ENCODE assay signal across 1 cellular context in the genomic region with DNA sequence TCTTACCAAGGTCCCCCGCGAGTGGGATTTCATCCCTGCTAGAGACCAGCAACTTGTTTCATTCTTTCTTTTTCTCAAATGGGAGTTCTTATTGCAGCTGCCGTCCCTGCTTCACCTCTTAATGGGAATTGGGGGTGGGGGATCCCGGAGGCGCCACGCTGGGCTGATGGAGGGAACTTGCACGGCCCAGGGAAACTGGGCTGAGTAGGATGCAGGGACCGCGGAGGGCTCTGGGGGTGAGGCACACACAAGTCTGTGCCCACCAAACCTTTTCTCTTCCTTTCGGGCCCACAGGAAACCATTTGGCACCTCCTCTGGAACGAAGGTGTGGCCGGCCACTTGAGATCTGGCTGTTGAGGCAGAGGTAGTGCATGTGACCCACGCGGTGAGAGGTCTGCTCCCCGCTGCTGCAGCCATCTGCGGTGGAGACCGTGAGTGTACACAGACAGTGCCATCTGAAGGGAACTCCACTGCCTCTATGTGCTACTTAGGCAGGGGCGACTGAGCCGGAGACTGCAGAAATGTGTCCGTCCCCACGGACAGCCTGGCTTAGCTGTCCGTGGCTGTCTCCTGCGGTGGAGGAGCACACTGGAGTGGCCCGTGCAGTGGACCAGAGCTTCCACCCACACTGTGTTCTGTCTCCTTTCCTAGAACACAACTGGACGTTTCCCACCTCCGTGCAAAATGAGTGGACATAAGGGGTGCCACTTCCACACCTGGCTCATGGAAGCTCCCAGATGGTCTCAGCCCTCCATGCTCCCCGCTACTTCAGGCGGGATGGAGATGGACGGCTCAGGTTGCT.
TF ChIP-seq lines count a peak whose summit lies in the region.

No MANE protein-coding gene starts in this region.

TF ChIP-seq in H1, 55 proteins besides CTCF, POLR2A, EP300 and RAD21:
- TF ChIP-seq TEAD4 (IDR thresholded peaks at IDR 0.05; ENCODE audit: low read depth, low read length): no peak
- TF ChIP-seq HDAC6 (IDR thresholded peaks at IDR 0.05; ENCODE audit: low read depth, low read length): no peak
- no peak for TF ChIP-seq GTF2F1 (IDR thresholded peaks at IDR 0.05; ENCODE audit: borderline replicate concordance, low read depth, low read length)
- no peak for TF ChIP-seq EZH2 (IDR thresholded peaks at IDR 0.05; ENCODE audit: low read depth, low read length, severe bottlenecking)
- no peak for TF ChIP-seq SP1 (IDR thresholded peaks at IDR 0.05; ENCODE audit: low read depth, low read length)
- TF ChIP-seq, protein P1, sequence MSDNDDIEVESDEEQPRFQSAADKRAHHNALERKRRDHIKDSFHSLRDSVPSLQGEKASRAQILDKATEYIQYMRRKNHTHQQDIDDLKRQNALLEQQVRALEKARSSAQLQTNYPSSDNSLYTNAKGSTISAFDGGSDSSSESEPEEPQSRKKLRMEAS (IDR thresholded peaks at IDR 0.05): no peak
- TF ChIP-seq RFX5 (IDR thresholded peaks at IDR 0.05; ENCODE audit: borderline replicate concordance, low read depth, low read length): no peak
- no peak for TF ChIP-seq POLR2AphosphoS5 (IDR thresholded peaks at IDR 0.05; ENCODE audit: low read depth, low read length)
- TF ChIP-seq BCL11A (IDR thresholded peaks at IDR 0.05; ENCODE audit: low read depth in 2 of 2, low read length in 2 of 2): no peak
- TF ChIP-seq POU5F1 (IDR thresholded peaks at IDR 0.05; ENCODE audit: low read depth, low read length): no peak
- TF ChIP-seq, protein P2, sequence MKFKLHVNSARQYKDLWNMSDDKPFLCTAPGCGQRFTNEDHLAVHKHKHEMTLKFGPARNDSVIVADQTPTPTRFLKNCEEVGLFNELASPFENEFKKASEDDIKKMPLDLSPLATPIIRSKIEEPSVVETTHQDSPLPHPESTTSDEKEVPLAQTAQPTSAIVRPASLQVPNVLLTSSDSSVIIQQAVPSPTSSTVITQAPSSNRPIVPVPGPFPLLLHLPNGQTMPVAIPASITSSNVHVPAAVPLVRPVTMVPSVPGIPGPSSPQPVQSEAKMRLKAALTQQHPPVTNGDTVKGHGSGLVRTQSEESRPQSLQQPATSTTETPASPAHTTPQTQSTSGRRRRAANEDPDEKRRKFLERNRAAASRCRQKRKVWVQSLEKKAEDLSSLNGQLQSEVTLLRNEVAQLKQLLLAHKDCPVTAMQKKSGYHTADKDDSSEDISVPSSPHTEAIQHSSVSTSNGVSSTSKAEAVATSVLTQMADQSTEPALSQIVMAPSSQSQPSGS (IDR thresholded peaks at IDR 0.05; ENCODE audit: low read length): no peak
- TF ChIP-seq SP4 (IDR thresholded peaks at IDR 0.05; ENCODE audit: low read length): no peak
- TF ChIP-seq CEBPB (IDR thresholded peaks at IDR 0.05; ENCODE audit: low read depth, low read length): no peak
- no peak for TF ChIP-seq RBBP5 (IDR thresholded peaks at IDR 0.05; ENCODE audit: borderline replicate concordance, low read depth, low read length)
- no peak for TF ChIP-seq RXRA (IDR thresholded peaks at IDR 0.05; ENCODE audit: insufficient read depth, low read depth, low read length)
- no peak for TF ChIP-seq GABPA (IDR thresholded peaks at IDR 0.05; ENCODE audit: borderline replicate concordance, insufficient read depth, low read length)
- TF ChIP-seq PHF8 (conservative IDR thresholded peaks at IDR 0.05; ENCODE audit: low read depth, low read length): no peak
